In genomic region chr1:54564312-54565112, GRCh38 we compare ENCODE assay signal across 14 cellular contexts. TPM values are rescaled to one million over a fixed set of nuclear protein-coding genes. Genes with fewer than 3 reads are reported as not detected.
DNase-seq lines count a peak whose midpoint lies in the region; ATAC-seq, FAIRE-seq and TF ChIP-seq lines count a peak whose summit lies in the region.
"Had no signal": no experiment of that assay in that cellular context is flagged by ENCODE, and none has a peak within 500 bp of the region (broad histone marks: within the 10 kb centered on the region; RNA-seq: fewer than 3 reads in every experiment).

No MANE protein-coding gene starts in this region.

- H3K4me1 ChIP-seq in IMR-90 (ENCODE audit: control insufficient read depth, insufficient read depth, low read length): peaks cover 3% of the 10 kb centered on the region; the same call in 1 of the 2 replicates
- H3K4me1 ChIP-seq in small intestine (ENCODE audit: control insufficient read depth in 2 of 2, insufficient read depth in 1 of 2, low read depth in 1 of 2, low read length in 1 of 2): peaks cover 2% of the 10 kb centered on the region in 2 donors
- H3K4me1 ChIP-seq in SJCRH30: no peaks in the 10 kb centered on the region

- peak overlapping the region; percentile 28 for H2AK9ac ChIP-seq in IMR-90 (replicated peaks; ENCODE audit: low read depth, low read length, poor library complexity)

- no peaks in the 10 kb centered on the region for H3K9me3 ChIP-seq in IMR-90 (ENCODE audit: control insufficient read depth, insufficient read depth, low read length)
- no peaks in the 10 kb centered on the region for H3K9me3 ChIP-seq in small intestine (ENCODE audit: control insufficient read depth, low read depth)
- H3K9me3 ChIP-seq in SJCRH30 (replicated peaks): no peaks in the 10 kb centered on the region
- H3K9me3 ChIP-seq: ovary, SK-N-SH had no signal

- H3K18ac ChIP-seq in IMR-90 (ENCODE audit: low read depth, low read length): no peak overlapping the region

- no peaks in the 10 kb centered on the region for H4K20me1 ChIP-seq in IMR-90 (ENCODE audit: insufficient read depth, low read length)

- no peaks in the 10 kb centered on the region for H3K79me1 ChIP-seq in IMR-90 (ENCODE audit: low read depth in 1 of 2, low read length in 2 of 2)

- no peak overlapping the region for H3K9ac ChIP-seq in IMR-90 (ENCODE audit: low read depth, low read length)
- H3K9ac ChIP-seq: SK-N-SH had no signal

- no peak for TF ChIP-seq RAD21 in IMR-90 (IDR thresholded peaks at IDR 0.05; ENCODE audit: low read length)

- H2BK5ac ChIP-seq in IMR-90 (ENCODE audit: low read depth, low read length, poor library complexity, severe bottlenecking): no peak overlapping the region

- H3K27ac ChIP-seq in IMR-90 (ENCODE audit: insufficient read depth, low read length) (no peak overlapping the region), small intestine (ENCODE audit: low read depth in 1 of 2, low read length in 1 of 2) (peak overlapping the region; percentile 88 to 93), SJCRH30 (no peak overlapping the region)
- H3K27ac ChIP-seq: HL-60, ovary had no signal

- DNase-seq in IMR-90 (no peak), NCI-H69 (lab: John Stamatoyannopoulos, UW) (peak; percentile 90), left ventricle myocardium superior (peak; percentile 59), small intestine (peak; percentile 98), SJCRH30 (no peak), HuH-7 (ENCODE audit: low spot score) (no peak)
- DNase-seq: activated CD4-positive, alpha-beta T cell treated with anti-CD3 and anti-CD28 coated beads, Interleukin-2, amount 10 ng/mL, durations not matched to agents 7 days and 5 days; activated naive CD8-positive, alpha-beta T cell treated with anti-CD3 and anti-CD28 coated beads, Interleukin-2, amount 50 U/mL, for 24 hours; NCI-H2171; SK-N-SH had no signal

- H3K27me3 ChIP-seq in IMR-90 (ENCODE audit: control insufficient read depth, insufficient read depth, low read length) (no peaks in the 10 kb centered on the region; the same call in 1 of the 2 replicates), small intestine (ENCODE audit: control insufficient read depth in 2 of 2, insufficient read depth in 2 of 2, low read length in 2 of 2) (no peaks in the 10 kb centered on the region), SJCRH30 (no peaks in the 10 kb centered on the region)
- H3K27me3 ChIP-seq: ovary had no signal

- intact Hi-C loops in IMR-90 (cut with micrococcal nuclease) (no loop called here), left ventricle myocardium superior (cut with micrococcal nuclease) (no loop called here)

- no peak for TF ChIP-seq POLR2A in IMR-90 (IDR thresholded peaks at IDR 0.05; ENCODE audit: low read depth, low read length)

- BruUV-seq in IMR-90 (replicated peaks; lab: Mats Ljungman, UMichigan): no TSS peak

- in situ Hi-C loops in IMR-90 (cut with MboI; ENCODE audit: low sequenced_read_pairs): no loop called here

- WGBS in IMR-90 (ENCODE audit: extremely low coverage in 2 of 2, insufficient read length in 1 of 2), 2 experiments: 100% methylated on average over 1 of the region's 17 CpGs; no CpG with 5 or more reads in 1 of the 2 experiments
- 14 to 53% (median 32%) methylated on average over 17 of the region's 17 CpGs for WGBS in small intestine, 3 donors

- H3K9me1 ChIP-seq in IMR-90 (ENCODE audit: insufficient read depth, low read length): no peaks in the 10 kb centered on the region

- H2AK5ac ChIP-seq in IMR-90 (ENCODE audit: low read depth, low read length): no peak overlapping the region

- no peak overlapping the region for H2BK20ac ChIP-seq in IMR-90 (ENCODE audit: low read depth, low read length)

- H4K8ac ChIP-seq in IMR-90 (ENCODE audit: low read depth in 2 of 2, low read length in 2 of 2): no peak overlapping the region

- no peak overlapping the region for H3K4me2 ChIP-seq in IMR-90 (ENCODE audit: low read depth, low read length)
- H3K4me2 ChIP-seq: SK-N-SH had no signal

- no peak overlapping the region for H2BK15ac ChIP-seq in IMR-90 (ENCODE audit: low read depth, low read length)

- no peak overlapping the region for H4K5ac ChIP-seq in IMR-90 (ENCODE audit: low read depth, low read length)

- H3K36me3 ChIP-seq in IMR-90 (ENCODE audit: control insufficient read depth, insufficient read depth, low read length) (no peaks in the 10 kb centered on the region), small intestine (ENCODE audit: control insufficient read depth in 2 of 2, insufficient read depth in 2 of 2, low read length in 2 of 2) (no peaks in the 10 kb centered on the region), SJCRH30 (no peaks in the 10 kb centered on the region)
- H3K36me3 ChIP-seq: ovary had no signal

- no peak for TF ChIP-seq CTCF in IMR-90 (conservative IDR thresholded peaks at IDR 0.05; ENCODE audit: low read depth, low read length)

- dilution Hi-C loops in IMR-90 (cut with HindIII; ENCODE audit: low sequenced_read_pairs, unreplicated experiment): no loop called here

- CTCF ChIA-PET in IMR-90 (lab: Yijun Ruan, JAX): no interaction called here

- H4K91ac ChIP-seq in IMR-90 (ENCODE audit: insufficient read depth, low read depth, low read length): no peak overlapping the region

- ATAC-seq in IMR-90 (ENCODE audit: low read depth): no peak
- peak; percentile 5 for ATAC-seq in left ventricle myocardium superior
- ATAC-seq in HG03097 (IDR thresholded peaks at IDR 0.05; ENCODE audit: low FRiP score, unreplicated experiment): no peak
- no peak for ATAC-seq in GM19452 (IDR thresholded peaks at IDR 0.05; ENCODE audit: unreplicated experiment)
- ATAC-seq: activated naive CD8-positive, alpha-beta T cell treated with anti-CD3 and anti-CD28 coated beads, Interleukin-2, amount 50 U/mL, for 24 hours had no signal

- no peak overlapping the region for H3K23ac ChIP-seq in IMR-90 (ENCODE audit: low read depth, low read length)

- H2AFZ ChIP-seq in IMR-90 (replicated peaks; ENCODE audit: low read length, poor library complexity): no peak overlapping the region

- H3K4ac ChIP-seq in IMR-90 (ENCODE audit: low read depth, low read length): no peak overlapping the region

- H3K4me3 ChIP-seq in IMR-90 (ENCODE audit: insufficient read depth, low read depth, low read length) (no peak overlapping the region), small intestine (ENCODE audit: low read depth in 1 of 2, low read length in 2 of 2) (peak overlapping the region in 1 of 2 donors; percentile 65), SJCRH30 (no peak overlapping the region)
- H3K4me3 ChIP-seq: ovary had no signal

- POLR2A ChIA-PET in IMR-90 (lab: Charles Lee; ENCODE audit: unreplicated experiment): no interaction called here

- no peak overlapping the region for H3K14ac ChIP-seq in IMR-90 (replicated peaks; ENCODE audit: low read depth, low read length)

- no peak overlapping the region for H2BK120ac ChIP-seq in IMR-90 (ENCODE audit: low read depth, low read length)

- no peak overlapping the region for H3K56ac ChIP-seq in IMR-90 (ENCODE audit: extremely low read depth, insufficient read depth, low read length)

- FAIRE-seq in small intestine (lab: Jason Lieb, UNC): peak; percentile 19

TF ChIP-seq in IMR-90, 13 proteins besides CTCF, POLR2A, EP300 and RAD21:
- no peak for TF ChIP-seq BHLHE40 (IDR thresholded peaks at IDR 0.05; ENCODE audit: low read depth, low read length)
- TF ChIP-seq MXI1 (IDR thresholded peaks at IDR 0.05; ENCODE audit: borderline replicate concordance, low read depth, low read length): no peak
- TF ChIP-seq MAZ (IDR thresholded peaks at IDR 0.05; ENCODE audit: borderline replicate concordance, low read depth, low read length): no peak
- no peak for TF ChIP-seq RFX5 (IDR thresholded peaks at IDR 0.05; ENCODE audit: low read depth, low read length)
- no peak for TF ChIP-seq CEBPB (IDR thresholded peaks at IDR 0.05; ENCODE audit: low read depth, low read length)
- TF ChIP-seq RCOR1 (IDR thresholded peaks at IDR 0.05; ENCODE audit: insufficient replicate concordance, low read length): no peak
- no peak for TF ChIP-seq SMC3 (IDR thresholded peaks at IDR 0.05; ENCODE audit: low read depth, low read length)
- TF ChIP-seq ELK1 (IDR thresholded peaks at IDR 0.05; ENCODE audit: borderline replicate concordance, low read depth, low read length): no peak

RNA-seq across cellular contexts. Expression of gene ACOT11, which starts 16.5 kb away (rescaled TPM):
- 2.5 TPM in 2 replicates for total RNA-seq in IMR-90 (2012; rRNA removed)
- 2.7 and 3.1 TPM in 2 replicates for polyA plus RNA-seq in IMR-90 (2012; rRNA removed)
- polyA plus RNA-seq in IMR-90 (2012; cell fraction: cytosol; rRNA removed): 1.0 and 1.8 TPM in 2 replicates
- polyA plus RNA-seq in IMR-90 (2012; cell fraction: nucleus; rRNA removed; ENCODE audit: low replicate concordance): 4.2 and 8.7 TPM in 2 replicates
- 48.9 TPM for total RNA-seq in left ventricle myocardium superior
- 100 to 1,000 TPM in 1 of 3 donors, 10 to 100 TPM in 2; 30.4 to 101 (median 58.9) TPM for polyA plus RNA-seq in small intestine
- 4.3 and 4.4 TPM in 2 replicates for total RNA-seq in SJCRH30 (2014; rRNA removed; shearing (Covaris generic))

RNA-seq across cellular contexts. Expression of gene FAM151A, which starts 58.8 kb away (rescaled TPM):
- total RNA-seq in IMR-90 (2012; rRNA removed) (not detected in 2 replicates), left ventricle myocardium superior (1.2 TPM)
- polyA plus RNA-seq in IMR-90 (2012; rRNA removed) (not detected in 2 replicates), small intestine (1 to 10 TPM; 1.4 to 1.8 (median 1.5) TPM)
- polyA plus RNA-seq in IMR-90 (2012; cell fraction: cytosol; rRNA removed): not detected in 2 replicates
- polyA plus RNA-seq in IMR-90 (2012; cell fraction: nucleus; rRNA removed; ENCODE audit: low replicate concordance): not detected in 2 replicates
- not detected in 2 replicates for total RNA-seq in SJCRH30 (2014; rRNA removed; shearing (Covaris generic))
- total RNA-seq: activated CD4-positive, alpha-beta T cell treated with anti-CD3 and anti-CD28 coated beads, Interleukin-2, amount 10 ng/mL, durations not matched to agents 7 days and 5 days; ovary had no signal
- polyA plus RNA-seq: SK-N-SH had no signal

Comparison
In these comparisons a context has a peak if more than half of its experiments do, and no peak if none do; other contexts are left out.
1. DNase-seq: peak in NCI-H69 (single experiment), left ventricle myocardium superior (single experiment) and small intestine (single experiment); none in IMR-90 (single experiment), SJCRH30 (0 of 2) and HuH-7 (single experiment).
2. H3K27ac ChIP-seq: peak in small intestine (2 of 2); none in IMR-90 (single experiment) and SJCRH30 (single experiment).